Comparison of ENCODE assay signal across 13 cellular contexts in genomic region chr1:41698916-41699860, GRCh38.
DNase-seq lines count a peak whose midpoint lies in the region; ATAC-seq and TF ChIP-seq lines count a peak whose summit lies in the region.
"Had no signal": no experiment of that assay in that cellular context is flagged by ENCODE, and none has a peak within 500 bp of the region (broad histone marks: within the 10 kb centered on the region; RNA-seq: fewer than 3 reads in every experiment).

No MANE protein-coding gene starts in this region.

- H3K9me3 ChIP-seq in mucosa of descending colon = no peaks in the 10 kb centered on the region
- H3K9me3 ChIP-seq: SJSA1 had no signal

- H3K4me3 ChIP-seq in mucosa of descending colon = no peak overlapping the region
- H3K4me3 ChIP-seq: SJSA1 had no signal

- peak; percentile 22 for DNase-seq in activated CD4-positive, alpha-beta T cell treated with anti-CD3 and anti-CD28 coated beads for 48 hours
- no peak for DNase-seq in activated CD4-positive, alpha-beta T cell treated with anti-CD3 and anti-CD28 coated beads for 4 hours
- DNase-seq in mucosa of descending colon (no peak), NCI-H446 (lab: John Stamatoyannopoulos, UW) (no peak), GOT3 (lab: John Stamatoyannopoulos, UW) (no peak), NCI-H748 treated with DMSO at 0.1 percent for 48 hours (lab: John Stamatoyannopoulos, UW) (no peak)
- DNase-seq: activated T-cell treated with anti-CD3 and anti-CD28 coated beads, Interleukin-2, amount 50 U/mL, for 1 hour; effector memory CD4-positive, alpha-beta T cell; NCI-H187; nucleus accumbens had no signal

- no peaks in the 10 kb centered on the region for H3K36me3 ChIP-seq in mucosa of descending colon (ENCODE audit: low read depth)
- H3K36me3 ChIP-seq: SJSA1 had no signal

- intact Hi-C loops in mucosa of descending colon (cut with DNase I, micrococcal nuclease) = no loop called here

- no peaks in the 10 kb centered on the region for H3K4me1 ChIP-seq in mucosa of descending colon (ENCODE audit: low read depth)
- H3K4me1 ChIP-seq: SJSA1 had no signal

- no peak for TF ChIP-seq CTCF in mucosa of descending colon (IDR thresholded peaks at IDR 0.05)

- peak; percentile 88 for ATAC-seq in GM19351 (IDR thresholded peaks at IDR 0.05; ENCODE audit: unreplicated experiment)
- peak; percentile 77 for ATAC-seq in HG03095 (IDR thresholded peaks at IDR 0.05; ENCODE audit: unreplicated experiment)
- peak; percentile 47 for ATAC-seq in mucosa of descending colon
